8 cellular contexts compared by ENCODE assay signal in the genomic region with DNA sequence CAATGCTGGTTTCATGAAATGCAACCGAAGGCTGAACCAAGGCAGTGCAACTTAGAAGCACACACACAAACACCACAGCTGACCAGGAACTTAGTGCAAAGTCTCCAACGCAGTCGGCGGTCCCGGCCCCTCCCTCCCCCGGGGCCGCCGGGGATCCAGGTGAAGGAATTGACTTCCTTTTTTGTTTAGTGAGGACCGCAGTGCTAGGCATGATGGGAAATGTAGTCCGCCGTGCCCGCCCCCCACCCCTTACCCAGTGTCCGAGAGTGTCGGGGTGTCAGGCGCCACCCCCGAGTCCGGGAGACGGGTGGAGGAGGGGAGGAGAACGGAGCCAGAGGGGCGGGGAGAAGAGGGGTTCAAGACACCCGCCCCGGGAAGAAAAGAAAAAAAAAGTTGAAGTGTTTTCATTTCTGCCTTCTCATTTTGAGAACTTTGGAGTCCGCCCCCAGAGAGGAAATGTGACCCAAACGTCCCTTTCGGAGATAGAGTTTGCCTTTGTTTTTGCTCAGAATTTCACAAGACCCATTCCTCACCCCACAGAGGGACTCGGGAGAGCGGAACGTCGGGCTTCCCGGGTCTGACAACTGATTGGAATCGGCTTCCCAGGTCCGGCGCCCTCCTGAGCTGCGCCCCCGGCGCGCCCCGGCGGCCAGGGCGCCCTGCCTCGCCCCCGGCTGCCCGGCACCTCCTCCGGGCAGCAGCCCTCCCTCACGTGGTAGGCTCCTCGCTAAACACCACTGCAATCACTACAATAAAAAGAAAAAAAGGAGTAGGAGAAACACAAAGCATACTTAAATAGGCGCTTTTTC. TPM values are rescaled to one million over a fixed set of nuclear protein-coding genes. Genes with fewer than 3 reads are reported as not detected.
DNase-seq lines count a peak whose midpoint lies in the region; ATAC-seq and TF ChIP-seq lines count a peak whose summit lies in the region.

No MANE protein-coding gene starts in this region.

- H3K27me3 ChIP-seq in DOHH2 (ENCODE audit: control insufficient read depth, low read length) (peaks cover 77% of the 10 kb centered on the region), IMR-90 (ENCODE audit: control insufficient read depth, insufficient read depth, low read length) (no peaks in the 10 kb centered on the region), SJCRH30 (peaks cover 14% of the 10 kb centered on the region), vagina (no peaks in the 10 kb centered on the region)

- no peaks in the 10 kb centered on the region for H3K9me1 ChIP-seq in IMR-90 (ENCODE audit: insufficient read depth, low read length)

- peak overlapping the region; percentile 98 for H2AK9ac ChIP-seq in IMR-90 (replicated peaks; ENCODE audit: low read depth, low read length, poor library complexity)

- H2AFZ ChIP-seq in IMR-90 (replicated peaks; ENCODE audit: low read length, poor library complexity), result peak overlapping the region; percentile 80

- BruUV-seq in IMR-90 (replicated peaks; lab: Mats Ljungman, UMichigan), result no TSS peak

- peak; percentile 38 for ATAC-seq in IMR-90 (ENCODE audit: low read depth)
- peak; percentile 48 for ATAC-seq in Right ventricle myocardium superior (ENCODE audit: poor library complexity)
- ATAC-seq in HG03108 (IDR thresholded peaks at IDR 0.05; ENCODE audit: unreplicated experiment), result no peak

- peak overlapping the region; percentile 29 for H3K18ac ChIP-seq in IMR-90 (ENCODE audit: low read depth, low read length)

- H2BK120ac ChIP-seq in IMR-90 (ENCODE audit: low read depth, low read length), result peak overlapping the region; percentile 92

- CTCF ChIA-PET in IMR-90 (lab: Yijun Ruan, JAX), result no interaction called here

- H3K23ac ChIP-seq in IMR-90 (ENCODE audit: low read depth, low read length), result peak overlapping the region; percentile 98

- H2BK20ac ChIP-seq in IMR-90 (ENCODE audit: low read depth, low read length), result peak overlapping the region; percentile 61

- H3K4me2 ChIP-seq in DOHH2 (ENCODE audit: low read length) (peak overlapping the region; percentile 99), IMR-90 (ENCODE audit: low read depth, low read length) (peak overlapping the region; percentile 71)

- no peak for TF ChIP-seq RAD21 in IMR-90 (IDR thresholded peaks at IDR 0.05; ENCODE audit: low read length)

- peak overlapping the region; percentile 89 for H4K91ac ChIP-seq in IMR-90 (ENCODE audit: insufficient read depth, low read depth, low read length)

- H2BK5ac ChIP-seq in IMR-90 (ENCODE audit: low read depth, low read length, poor library complexity, severe bottlenecking), result peak overlapping the region; percentile 93

- peaks cover 0 to 12% of the 10 kb centered on the region in 2 experiments; a peak in 2 of 4 replicates for H3K79me1 ChIP-seq in IMR-90 (ENCODE audit: low read depth in 1 of 2, low read length in 2 of 2)

- dilution Hi-C loops in IMR-90 (cut with HindIII; ENCODE audit: low sequenced_read_pairs, unreplicated experiment), result no loop called here

- peak overlapping the region; percentile 94 for H3K9ac ChIP-seq in IMR-90 (ENCODE audit: low read depth, low read length)

- 0% methylated on average over 1 of the region's 47 CpGs; no CpG with 5 or more reads in 1 of the 2 experiments for WGBS in IMR-90 (ENCODE audit: extremely low coverage in 2 of 2, insufficient read length in 1 of 2), 2 experiments

- H3K27ac ChIP-seq in DOHH2 (ENCODE audit: low read depth, low read length), result no peak overlapping the region
- H3K27ac ChIP-seq in IMR-90 (ENCODE audit: insufficient read depth, low read length), result peak overlapping the region; percentile 97
- H3K27ac ChIP-seq in SJCRH30, result no peak overlapping the region; the same call in 1 of the 2 replicates
- H3K27ac ChIP-seq in vagina, result peak overlapping the region; percentile 99

- intact Hi-C loops in IMR-90 (cut with micrococcal nuclease), result loop anchor here (1.0 to 5.0 kb wide), 4 partner anchors 141 to 391 kb away; no protein-coding TSS in a partner anchor
- intact Hi-C loops in Right ventricle myocardium superior (cut with DNase I), result loop anchor here (5.0 kb wide), 2 partner anchors 146 to 321 kb away; no protein-coding TSS in a partner anchor
- intact Hi-C loops in vagina (cut with DNase I), result loop anchor here (2.0 to 10.0 kb wide), 5 partner anchors 37 to 435 kb away; no protein-coding TSS in a partner anchor

- H3K14ac ChIP-seq in IMR-90 (replicated peaks; ENCODE audit: low read depth, low read length), result peak overlapping the region; percentile 95

- peaks cover 7% of the 10 kb centered on the region; the same call in 1 of the 2 replicates for H3F3A ChIP-seq in DOHH2 (ENCODE audit: control insufficient read depth, insufficient read depth)

- peak overlapping the region; percentile 72 for H3K4me3 ChIP-seq in DOHH2 (ENCODE audit: low read length)
- H3K4me3 ChIP-seq in IMR-90 (ENCODE audit: insufficient read depth, low read depth, low read length), result peak overlapping the region; percentile 89
- peak overlapping the region; percentile 68 for H3K4me3 ChIP-seq in SJCRH30
- peak overlapping the region; percentile 77 to 99 for H3K4me3 ChIP-seq in vagina

- peaks cover 43% of the 10 kb centered on the region for H3K4me1 ChIP-seq in DOHH2 (ENCODE audit: control insufficient read depth, low read length)
- H3K4me1 ChIP-seq in IMR-90 (ENCODE audit: control insufficient read depth, insufficient read depth, low read length), result peaks cover 15% of the 10 kb centered on the region
- peaks cover 6% of the 10 kb centered on the region for H3K4me1 ChIP-seq in SJCRH30
- peaks cover 34% of the 10 kb centered on the region for H3K4me1 ChIP-seq in vagina

- peak overlapping the region; percentile 19 for H4K5ac ChIP-seq in IMR-90 (ENCODE audit: low read depth, low read length)

- no peaks in the 10 kb centered on the region for H3K9me2 ChIP-seq in DOHH2 (replicated peaks; ENCODE audit: control insufficient read depth, low read length)

- H2BK15ac ChIP-seq in IMR-90 (ENCODE audit: low read depth, low read length), result peak overlapping the region; percentile 57; the same call in 1 of the 3 replicates

- H3K4ac ChIP-seq in IMR-90 (ENCODE audit: low read depth, low read length), result peak overlapping the region; percentile 94

- peak overlapping the region; percentile 77 to 87 for H4K8ac ChIP-seq in IMR-90 (ENCODE audit: low read depth in 2 of 2, low read length in 2 of 2)

- POLR2A ChIA-PET in IMR-90 (lab: Charles Lee; ENCODE audit: unreplicated experiment), result no interaction called here

- no peaks in the 10 kb centered on the region for H3K79me2 ChIP-seq in DOHH2 (ENCODE audit: control insufficient read depth, low read length)

- in situ Hi-C loops in IMR-90 (cut with MboI; ENCODE audit: low sequenced_read_pairs), result no loop called here

- no peak for TF ChIP-seq CTCF in DOHH2 (IDR thresholded peaks at IDR 0.05; ENCODE audit: low read depth, low read length, poor library complexity, severe bottlenecking)
- TF ChIP-seq CTCF in IMR-90 (conservative IDR thresholded peaks at IDR 0.05; ENCODE audit: low read depth, low read length), result no peak
- TF ChIP-seq CTCF in vagina (IDR thresholded peaks at IDR 0.05), result no peak

- H3K36me3 ChIP-seq in DOHH2 (ENCODE audit: control insufficient read depth, low read length) (no peaks in the 10 kb centered on the region), IMR-90 (ENCODE audit: control insufficient read depth, insufficient read depth, low read length) (peaks cover 4% of the 10 kb centered on the region; the same call in 1 of the 2 replicates), SJCRH30 (no peaks in the 10 kb centered on the region), vagina (no peaks in the 10 kb centered on the region)

- H4K20me1 ChIP-seq in DOHH2 (ENCODE audit: control insufficient read depth, insufficient read depth, low read depth, low read length) (0 out of 2 replicates have a peak, but pooled peaks cover 2% of the 10 kb centered on the region), IMR-90 (ENCODE audit: insufficient read depth, low read length) (peaks cover 16% of the 10 kb centered on the region)

- H3K9me3 ChIP-seq in DOHH2 (ENCODE audit: control insufficient read depth, insufficient read depth, low read length) (no peaks in the 10 kb centered on the region), IMR-90 (ENCODE audit: control insufficient read depth, insufficient read depth, low read length) (no peaks in the 10 kb centered on the region), SJCRH30 (replicated peaks) (no peaks in the 10 kb centered on the region), vagina (no peaks in the 10 kb centered on the region)

- peak overlapping the region; percentile 98 for H3K56ac ChIP-seq in IMR-90 (ENCODE audit: extremely low read depth, insufficient read depth, low read length)

- H2AK5ac ChIP-seq in IMR-90 (ENCODE audit: low read depth, low read length), result peak overlapping the region; percentile 98

- TF ChIP-seq POLR2A in IMR-90 (IDR thresholded peaks at IDR 0.05; ENCODE audit: low read depth, low read length) (peak; percentile 66; the same call in 1 of the 2 replicates), vagina (IDR thresholded peaks at IDR 0.05) (peak; percentile 25 to 68)

- peak; percentile 88 for DNase-seq in IMR-90
- peak; percentile 74 to 83 for DNase-seq in SJCRH30
- peak; percentile 90 for DNase-seq in amniotic epithelial cell (ENCODE audit: low read depth)
- DNase-seq in Right ventricle myocardium superior, result peak; percentile 89
- peak in 52 of 56 donors; percentile 23 to 78 (median 60) for DNase-seq in nucleus accumbens (lab: John Stamatoyannopoulos, UW)
- DNase-seq in vagina (ENCODE audit: extremely low spot score in 2 of 2), result peak in 1 of 2 donors; percentile 98

TF ChIP-seq in IMR-90, 13 proteins besides CTCF, POLR2A, EP300 and RAD21 (continues in another document):
- no peak for TF ChIP-seq CHD1 (IDR thresholded peaks at IDR 0.05; ENCODE audit: low read depth, low read length)
- no peak for TF ChIP-seq SMC3 (IDR thresholded peaks at IDR 0.05; ENCODE audit: low read depth, low read length)
- TF ChIP-seq MXI1 (IDR thresholded peaks at IDR 0.05; ENCODE audit: borderline replicate concordance, low read depth, low read length), result no peak
- TF ChIP-seq, protein P1, sequence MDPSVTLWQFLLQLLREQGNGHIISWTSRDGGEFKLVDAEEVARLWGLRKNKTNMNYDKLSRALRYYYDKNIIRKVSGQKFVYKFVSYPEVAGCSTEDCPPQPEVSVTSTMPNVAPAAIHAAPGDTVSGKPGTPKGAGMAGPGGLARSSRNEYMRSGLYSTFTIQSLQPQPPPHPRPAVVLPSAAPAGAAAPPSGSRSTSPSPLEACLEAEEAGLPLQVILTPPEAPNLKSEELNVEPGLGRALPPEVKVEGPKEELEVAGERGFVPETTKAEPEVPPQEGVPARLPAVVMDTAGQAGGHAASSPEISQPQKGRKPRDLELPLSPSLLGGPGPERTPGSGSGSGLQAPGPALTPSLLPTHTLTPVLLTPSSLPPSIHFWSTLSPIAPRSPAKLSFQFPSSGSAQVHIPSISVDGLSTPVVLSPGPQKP (IDR thresholded peaks at IDR 0.05; ENCODE audit: borderline replicate concordance, low read depth, low read length), result no peak
- no peak for TF ChIP-seq RFX5 (IDR thresholded peaks at IDR 0.05; ENCODE audit: low read depth, low read length)

RNA-seq across cellular contexts. Expression of a gene that starts 2.0 kb away (rescaled TPM):
- total RNA-seq in IMR-90 (2012; rRNA removed) (12.5 and 14.4 TPM in 2 replicates), Right ventricle myocardium superior (3.5 TPM), vagina (34.4 TPM)
- polyA plus RNA-seq in IMR-90 (2012; rRNA removed), result 13.4 and 21.0 TPM in 2 replicates
- 12.4 and 35.8 TPM in 2 replicates for polyA plus RNA-seq in IMR-90 (2012; cell fraction: cytosol; rRNA removed)
- polyA plus RNA-seq in IMR-90 (2012; cell fraction: nucleus; rRNA removed; ENCODE audit: low replicate concordance), result 13.1 and 28.4 TPM in 2 replicates
- 2.8 and 3.1 TPM in 2 replicates for total RNA-seq in SJCRH30 (2014; rRNA removed; shearing (Covaris generic))

Comparison
In these comparisons a context has a peak if more than half of its experiments do, and no peak if none do; other contexts are left out.
1. H3K27ac ChIP-seq: peak in IMR-90 (single experiment) and vagina (single experiment); none in DOHH2 (single experiment) and SJCRH30 (single experiment).
2. Peak in every context shown above with its lines, with median percentiles within 50 percentile points of each other: H3K4me3 ChIP-seq.